In the genomic region with DNA sequence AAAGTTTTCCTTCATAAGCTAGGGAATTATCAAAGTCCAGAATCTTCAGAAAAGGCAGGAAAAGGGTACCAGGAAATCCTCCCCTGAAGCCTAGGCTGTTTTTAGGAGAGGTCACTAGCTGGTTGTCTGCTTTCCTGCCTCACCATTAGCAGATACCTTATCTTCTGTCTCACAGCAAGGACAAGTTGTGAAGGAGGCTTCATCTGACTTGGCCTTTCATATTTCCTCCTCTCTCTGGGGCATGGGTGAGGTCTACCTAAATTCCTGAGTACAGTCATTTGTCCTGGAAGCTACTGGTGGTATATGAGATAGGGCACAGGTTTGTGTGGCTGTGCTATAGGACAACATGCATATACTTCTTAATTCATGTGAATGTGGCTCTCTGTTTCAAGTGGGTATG, we compare ENCODE assay signal across 10 cellular contexts. TPM values are rescaled to one million over a fixed set of nuclear protein-coding genes. Genes with fewer than 3 reads are reported as not detected.
DNase-seq lines count a peak whose midpoint lies in the region; ATAC-seq and TF ChIP-seq lines count a peak whose summit lies in the region.
"Had no signal": no experiment of that assay in that cellular context is flagged by ENCODE, and none has a peak within 500 bp of the region (broad histone marks: within the 10 kb centered on the region; RNA-seq: fewer than 3 reads in every experiment).

No MANE protein-coding gene starts in this region.

- H4K20me1 ChIP-seq in MM.1S (ENCODE audit: insufficient read depth, low read length): no peaks in the 10 kb centered on the region

- H3K4me3 ChIP-seq in left ventricle myocardium inferior: peak overlapping the region; percentile 97
- H3K4me3 ChIP-seq in mucosa of stomach (ENCODE audit: low read length): peak overlapping the region; percentile 1
- peak overlapping the region; percentile 90 to 97 for H3K4me3 ChIP-seq in vagina
- no peak overlapping the region for H3K4me3 ChIP-seq in MM.1S (ENCODE audit: low read length)

- DNase-seq in left ventricle myocardium inferior (no peak), Right ventricle myocardium superior (no peak), vagina (ENCODE audit: extremely low spot score in 2 of 2) (no peak), D341Med (ENCODE audit: low spot score) (no peak), MM.1S (no peak)
- DNase-seq: DMS153, NCI-H1436 had no signal

- peaks cover 84% of the 10 kb centered on the region for H3K4me1 ChIP-seq in left ventricle myocardium inferior
- peaks cover 61% of the 10 kb centered on the region for H3K4me1 ChIP-seq in mucosa of stomach (ENCODE audit: control insufficient read depth, insufficient read depth, low read length)
- H3K4me1 ChIP-seq in vagina: peaks cover 70% of the 10 kb centered on the region
- peaks cover 27% of the 10 kb centered on the region; the same call in 1 of the 2 replicates for H3K4me1 ChIP-seq in MM.1S (ENCODE audit: low read length)

- intact Hi-C loops in left ventricle myocardium inferior (cut with micrococcal nuclease) (no loop called here), Right ventricle myocardium superior (cut with DNase I) (loop anchor here (10.0 kb wide), 1 partner anchor 100 kb away; a partner anchor contains a TSS), vagina (cut with DNase I) (loop anchor here (10.0 kb wide), 1 partner anchor 50 kb away; a partner anchor contains a TSS)

- H3K27ac Mint-ChIP-seq in brain: peak overlapping the region in 4 of 5 experiments; percentile 19 to 85 (median 54)

- peaks cover 44% of the 10 kb centered on the region for H3K79me2 ChIP-seq in MM.1S (ENCODE audit: low read length)

- H3K27me3 ChIP-seq in left ventricle myocardium inferior (ENCODE audit: low read depth): no peaks in the 10 kb centered on the region
- no peaks in the 10 kb centered on the region for H3K27me3 ChIP-seq in mucosa of stomach (ENCODE audit: control insufficient read depth, insufficient read depth, low read length)
- no peaks in the 10 kb centered on the region for H3K27me3 ChIP-seq in vagina
- no peaks in the 10 kb centered on the region for H3K27me3 ChIP-seq in MM.1S (replicated peaks; ENCODE audit: insufficient read depth, low read length)

- H3K9ac ChIP-seq in mucosa of stomach (ENCODE audit: low read length) (peak overlapping the region; percentile 13), MM.1S (ENCODE audit: low read length) (no peak overlapping the region)

- TF ChIP-seq POLR2A in vagina (IDR thresholded peaks at IDR 0.05): no peak

- no peaks in the 10 kb centered on the region for H3F3A ChIP-seq in MM.1S (ENCODE audit: insufficient read depth, low read length)

- H3K4me3 Mint-ChIP-seq in brain: peak overlapping the region; percentile 87 to 94 (median 93)

- H3K9me2 ChIP-seq in MM.1S (replicated peaks; ENCODE audit: insufficient read depth, low read length): no peaks in the 10 kb centered on the region

- peak overlapping the region; percentile 97 for H3K27ac ChIP-seq in left ventricle myocardium inferior (replicated peaks)
- H3K27ac ChIP-seq in vagina: peak overlapping the region; percentile 97
- H3K27ac ChIP-seq in MM.1S (ENCODE audit: low read length): no peak overlapping the region

- peaks cover under 1% of the 10 kb centered on the region for H3K36me3 ChIP-seq in left ventricle myocardium inferior
- no peaks in the 10 kb centered on the region for H3K36me3 ChIP-seq in mucosa of stomach (ENCODE audit: control insufficient read depth, insufficient read depth, low read length)
- peaks cover 0 to 3% of the 10 kb centered on the region in 2 donors for H3K36me3 ChIP-seq in vagina
- H3K36me3 ChIP-seq in MM.1S (replicated peaks; ENCODE audit: insufficient read depth, low read length): no peaks in the 10 kb centered on the region

- H3K9me3 ChIP-seq in left ventricle myocardium inferior (replicated peaks) (no peaks in the 10 kb centered on the region), mucosa of stomach (ENCODE audit: control insufficient read depth, low read length) (no peaks in the 10 kb centered on the region), vagina (no peaks in the 10 kb centered on the region), MM.1S (replicated peaks; ENCODE audit: insufficient read depth, low read length) (no peaks in the 10 kb centered on the region)

- ATAC-seq in Right ventricle myocardium superior (ENCODE audit: poor library complexity): no peak
- ATAC-seq in GM21723 (IDR thresholded peaks at IDR 0.05; ENCODE audit: unreplicated experiment): no peak

- H3K36me3 Mint-ChIP-seq in brain: peaks cover 2% of the 10 kb centered on the region

- peaks cover 79% of the 10 kb centered on the region for H3K4me1 Mint-ChIP-seq in brain

- no peak for TF ChIP-seq CTCF in left ventricle myocardium inferior (IDR thresholded peaks at IDR 0.05; ENCODE audit: borderline replicate concordance)
- no peak for TF ChIP-seq CTCF in brain (conservative IDR thresholded peaks at IDR 0.05)
- TF ChIP-seq CTCF in vagina (IDR thresholded peaks at IDR 0.05): no peak
- TF ChIP-seq CTCF in MM.1S (IDR thresholded peaks at IDR 0.05; ENCODE audit: low read length): no peak

- H3K27me3 Mint-ChIP-seq in brain: peaks cover 5% of the 10 kb centered on the region

- H3K9me3 Mint-ChIP-seq in brain: no peaks in the 10 kb centered on the region

- no peak overlapping the region for H3K4me2 ChIP-seq in MM.1S (ENCODE audit: low read depth, low read length)

- H2AFZ ChIP-seq in MM.1S (ENCODE audit: low read length): no peak overlapping the region

RNA-seq across cellular contexts. Expression of a gene that starts 2.3 kb away (rescaled TPM):
- 22.1 TPM for total RNA-seq in left ventricle myocardium inferior
- total RNA-seq in Right ventricle myocardium superior: 22.4 TPM
- polyA plus RNA-seq in brain (ENCODE audit: insufficient read depth, low read depth, low replicate concordance): 23.0 TPM
- 24.8 TPM for total RNA-seq in vagina

RNA-seq across cellular contexts. Expression of a gene that starts 31.4 kb away (rescaled TPM):
- total RNA-seq in left ventricle myocardium inferior: 5.5 TPM
- total RNA-seq in Right ventricle myocardium superior: 7.3 TPM
- 4.1 TPM for polyA plus RNA-seq in brain (ENCODE audit: insufficient read depth, low read depth, low replicate concordance)
- 6.4 TPM for total RNA-seq in vagina

RNA-seq across cellular contexts. Expression of a gene that starts 47.3 kb away (rescaled TPM):
- 15.4 TPM for total RNA-seq in left ventricle myocardium inferior
- 16.8 TPM for total RNA-seq in Right ventricle myocardium superior
- 43.4 TPM for polyA plus RNA-seq in brain (ENCODE audit: insufficient read depth, low read depth, low replicate concordance)
- total RNA-seq in vagina: 48.1 TPM
